Comparison of ENCODE assay signal across 22 cellular contexts in genomic region chr5:76040806-76041205, GRCh38. TPM values are rescaled to one million over a fixed set of nuclear protein-coding genes. Genes with fewer than 3 reads are reported as not detected.
"Had no signal": no experiment of that assay in that cellular context is flagged by ENCODE, and none has a peak within 500 bp of the region (broad histone marks: within the 10 kb centered on the region; RNA-seq: fewer than 3 reads in every experiment).

No MANE protein-coding gene starts in this region.

- ATAC-seq: activated CD8-positive, alpha-beta T cell treated with anti-CD3 and anti-CD28 coated beads, Interleukin-2, amount 10 ng/mL, durations not matched to agents 7 days and 5 days had no signal

- H3K27ac Mint-ChIP-seq: activated CD8-positive, alpha-beta T cell treated with anti-CD3 and anti-CD28 coated beads, Interleukin-2, amount 10 ng/mL, durations not matched to agents 7 days and 5 days; activated naive CD4-positive, alpha-beta T cell treated with anti-CD3 and anti-CD28 coated beads for 36 hours; activated naive CD8-positive, alpha-beta T cell had no signal

- H3K9me3 Mint-ChIP-seq: activated naive CD4-positive, alpha-beta T cell treated with anti-CD3 and anti-CD28 coated beads for 36 hours; activated T-cell treated with anti-CD3 and anti-CD28 coated beads, Interleukin-2, amount 50 U/mL, for 4 hours had no signal

- H3K36me3 ChIP-seq: MG63 had no signal

- H3K4me3 Mint-ChIP-seq: activated CD8-positive, alpha-beta T cell treated with anti-CD3 and anti-CD28 coated beads, Interleukin-2, amount 10 ng/mL, durations not matched to agents 7 days and 5 days; activated naive CD4-positive, alpha-beta T cell treated with anti-CD3 and anti-CD28 coated beads for 36 hours; activated naive CD8-positive, alpha-beta T cell; activated T-cell treated with anti-CD3 and anti-CD28 coated beads, Interleukin-2, amount 50 U/mL, for 4 hours had no signal

- H3K4me3 ChIP-seq: MG63, PC-9 had no signal

- H3K27me3 ChIP-seq: MG63 had no signal

- DNase-seq: activated CD4-positive, alpha-beta T cell treated with anti-CD3 and anti-CD28 coated beads, Interleukin-2, amount 50 U/mL, for 1 hour; activated CD4-positive, CD25-positive, alpha-beta regulatory T cell; activated CD8-positive, alpha-beta T cell treated with anti-CD3 and anti-CD28 coated beads, Interleukin-2, amount 10 ng/mL, durations not matched to agents 7 days and 5 days; activated gamma-delta T cell; activated naive CD4-positive, alpha-beta T cell treated with anti-CD3 and anti-CD28 coated beads for 36 hours; activated T-cell treated with anti-CD3 and anti-CD28 coated beads, Interleukin-2, amount 50 U/mL, for 4 hours; amygdala; MG63; MV-4-11; NCI-H1092 treated with DMSO at 0.1 percent for 48 hours; NCI-H1417 treated with DMSO at 0.1 percent for 48 hours; NCI-H1694; NCI-H2029; NCI-H2107; NCI-H2171 treated with DMSO at 0.1 percent for 48 hours; NCI-H226; NCI-H526; NCI-H774; PC-9; SIG-M5 had no signal

- H3K9me3 ChIP-seq: MG63 had no signal

- H3K36me3 Mint-ChIP-seq: activated naive CD8-positive, alpha-beta T cell had no signal

RNA-seq across cellular contexts. Expression of gene SV2C, which starts 42.4 kb away (rescaled TPM):
- total RNA-seq: activated naive CD4-positive, alpha-beta T cell treated with anti-CD3 and anti-CD28 coated beads for 36 hours; activated T-cell treated with anti-CD3 and anti-CD28 coated beads, Interleukin-2, amount 50 U/mL, for 4 hours; NCI-H460; PC-9 had no signal
